8 cellular contexts compared by ENCODE assay signal in the genomic region with DNA sequence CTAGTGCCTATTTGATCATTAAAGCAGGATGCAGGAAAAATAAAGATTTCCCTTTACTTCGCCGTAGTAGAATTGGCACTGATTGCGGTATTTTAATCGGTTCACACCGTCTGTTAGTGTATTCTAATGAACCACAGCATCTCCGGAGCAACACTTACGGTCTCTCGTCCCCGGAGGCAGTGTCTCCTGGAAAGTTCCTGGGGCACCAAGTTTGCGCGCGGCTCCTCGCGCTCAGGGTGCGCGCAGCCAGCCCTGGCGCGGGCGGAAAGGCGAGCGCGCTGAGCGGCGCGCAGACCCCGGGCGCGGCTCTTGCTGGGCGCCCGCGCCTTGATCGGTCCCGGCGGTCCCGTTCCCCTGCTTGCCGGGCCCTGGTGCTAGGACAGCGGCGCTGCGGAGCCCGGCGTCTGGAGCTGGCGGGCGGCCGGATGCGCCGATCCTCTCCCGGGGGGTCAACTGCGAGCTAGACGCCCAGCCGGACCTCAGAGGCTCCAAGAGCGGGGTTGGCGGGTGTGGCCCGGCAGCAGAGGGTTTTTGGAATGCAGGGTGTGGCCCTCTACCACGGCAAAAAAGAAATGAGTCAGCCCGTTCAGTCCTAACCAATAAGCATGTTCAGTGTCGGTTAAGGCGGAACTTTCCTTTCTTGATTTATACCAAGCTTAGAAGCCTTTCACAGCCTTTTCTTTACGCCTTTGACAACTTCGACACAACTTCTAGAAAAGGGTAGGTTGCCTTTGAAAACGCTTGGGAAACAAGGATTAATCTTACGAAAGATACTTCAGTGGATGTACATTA.
DNase-seq lines count a peak whose midpoint lies in the region; ATAC-seq and TF ChIP-seq lines count a peak whose summit lies in the region.

No MANE protein-coding gene starts in this region.

- no peaks in the 10 kb centered on the region for H3K27me3 ChIP-seq in testis

- no peak for TF ChIP-seq CTCF in fibroblast of the aortic adventitia (IDR thresholded peaks at IDR 0.05; ENCODE audit: insufficient read depth, low read length)
- no peak for TF ChIP-seq CTCF in natural killer cell (IDR thresholded peaks at IDR 0.05)
- TF ChIP-seq CTCF in testis (IDR thresholded peaks at IDR 0.05): no peak

- peaks cover 6% of the 10 kb centered on the region for H3K4me1 ChIP-seq in testis

- DNase-seq in NCI-H1105 treated with DMSO at 0.1 percent for 48 hours (lab: John Stamatoyannopoulos, UW) (peak; percentile 3), NCI-H1105 (lab: John Stamatoyannopoulos, UW) (no peak), NCI-H226 (peak; percentile 95), fibroblast of the aortic adventitia (ENCODE audit: low read depth) (peak; percentile 84), natural killer cell (no peak), testis (peak; percentile 50)
- DNase-seq in activated T-helper 1 cell treated with anti-CD3 and anti-CD28 coated beads, Interleukin-12 subunit alpha, Interleukin-12 subunit beta, Interleukin-2, Interleukin-4 antibody, amounts not matched to agents 30 ng/mL and 10 ng/mL and 1 ng/mL, durations not matched to agents 14 hours and 24 hours and 36 hours (ENCODE audit: low spot score): peak; percentile 64

- H3K27me3 Mint-ChIP-seq in activated T-helper 1 cell treated with anti-CD3 and anti-CD28 coated beads, Interleukin-12 subunit alpha, Interleukin-12 subunit beta, Interleukin-2, Interleukin-4 antibody, amounts not matched to agents 30 ng/mL and 10 ng/mL and 1 ng/mL, durations not matched to agents 14 hours and 24 hours and 36 hours (ENCODE audit: insufficient read depth): no peaks in the 10 kb centered on the region
- H3K27me3 Mint-ChIP-seq in natural killer cell (ENCODE audit: low read depth in 2 of 2): no peaks in the 10 kb centered on the region

- peaks cover 9% of the 10 kb centered on the region for H3K36me3 Mint-ChIP-seq in activated T-helper 1 cell treated with anti-CD3 and anti-CD28 coated beads, Interleukin-12 subunit alpha, Interleukin-12 subunit beta, Interleukin-2, Interleukin-4 antibody, amounts not matched to agents 30 ng/mL and 10 ng/mL and 1 ng/mL, durations not matched to agents 14 hours and 24 hours and 36 hours (ENCODE audit: low read depth)
- H3K36me3 Mint-ChIP-seq in natural killer cell: no peaks in the 10 kb centered on the region

- H3K4me3 ChIP-seq in fibroblast of the aortic adventitia (ENCODE audit: low read depth, low read length) (peak overlapping the region; percentile 74), testis (peak overlapping the region; percentile 71 to 72)

- no peaks in the 10 kb centered on the region for H3K36me3 ChIP-seq in testis (ENCODE audit: low read depth, missing control alignments)

- H3K27ac ChIP-seq in testis: peak overlapping the region; percentile 68 to 75

- TF ChIP-seq POLR2A in testis (IDR thresholded peaks at IDR 0.05): no peak

- peak overlapping the region; percentile 92 for H3K4me3 Mint-ChIP-seq in activated T-helper 1 cell treated with anti-CD3 and anti-CD28 coated beads, Interleukin-12 subunit alpha, Interleukin-12 subunit beta, Interleukin-2, Interleukin-4 antibody, amounts not matched to agents 30 ng/mL and 10 ng/mL and 1 ng/mL, durations not matched to agents 14 hours and 24 hours and 36 hours
- peak overlapping the region; percentile 82 for H3K4me3 Mint-ChIP-seq in natural killer cell

- H3K9me3 ChIP-seq in testis: no peaks in the 10 kb centered on the region

- peak; percentile 81 for ATAC-seq in HG02623 (IDR thresholded peaks at IDR 0.05; ENCODE audit: unreplicated experiment)
- ATAC-seq in natural killer cell: peak; percentile 75 to 77 (median 76)

- WGBS in testis, 2 donors: 1 to 2% methylated on average over 19 to 52 of the region's 61 CpGs

- intact Hi-C loops in activated T-helper 1 cell treated with anti-CD3 and anti-CD28 coated beads, Interleukin-12 subunit alpha, Interleukin-12 subunit beta, Interleukin-2, Interleukin-4 antibody, amounts not matched to agents 30 ng/mL and 10 ng/mL and 1 ng/mL, durations not matched to agents 14 hours and 24 hours and 36 hours (cut with micrococcal nuclease): loop anchor here (1.0 to 5.0 kb wide), 7 partner anchors 21 to 218 kb away; no protein-coding TSS in a partner anchor
- intact Hi-C loops in natural killer cell (cut with micrococcal nuclease) (no loop called here), testis (cut with DNase I; ENCODE audit: low total_unique reads) (loop anchor here (10.0 kb wide), 1 partner anchor 207 kb away; a partner anchor contains a TSS)

- H3K9me3 Mint-ChIP-seq in activated T-helper 1 cell treated with anti-CD3 and anti-CD28 coated beads, Interleukin-12 subunit alpha, Interleukin-12 subunit beta, Interleukin-2, Interleukin-4 antibody, amounts not matched to agents 30 ng/mL and 10 ng/mL and 1 ng/mL, durations not matched to agents 14 hours and 24 hours and 36 hours: no peaks in the 10 kb centered on the region
- H3K9me3 Mint-ChIP-seq in natural killer cell: no peaks in the 10 kb centered on the region

- H3K4me1 Mint-ChIP-seq in activated T-helper 1 cell treated with anti-CD3 and anti-CD28 coated beads, Interleukin-12 subunit alpha, Interleukin-12 subunit beta, Interleukin-2, Interleukin-4 antibody, amounts not matched to agents 30 ng/mL and 10 ng/mL and 1 ng/mL, durations not matched to agents 14 hours and 24 hours and 36 hours (ENCODE audit: low read depth): peaks cover 74% of the 10 kb centered on the region
- H3K4me1 Mint-ChIP-seq in natural killer cell: peaks cover 24 to 49% of the 10 kb centered on the region in 2 donors

- H3K27ac Mint-ChIP-seq in activated T-helper 1 cell treated with anti-CD3 and anti-CD28 coated beads, Interleukin-12 subunit alpha, Interleukin-12 subunit beta, Interleukin-2, Interleukin-4 antibody, amounts not matched to agents 30 ng/mL and 10 ng/mL and 1 ng/mL, durations not matched to agents 14 hours and 24 hours and 36 hours: peak overlapping the region; percentile 85
- H3K27ac Mint-ChIP-seq in natural killer cell: peak overlapping the region in 1 of 2 donors; percentile 56

Comparison
In these comparisons a context has a peak if more than half of its experiments do, and no peak if none do; other contexts are left out.
1. DNase-seq: peak in NCI-H1105 treated with DMSO at 0.1 percent for 48 hours (single experiment), NCI-H226 (single experiment), activated T-helper 1 cell treated with anti-CD3 and anti-CD28 coated beads, Interleukin-12 subunit alpha, Interleukin-12 subunit beta, Interleukin-2, Interleukin-4 antibody, amounts not matched to agents 30 ng/mL and 10 ng/mL and 1 ng/mL, durations not matched to agents 14 hours and 24 hours and 36 hours (single experiment), fibroblast of the aortic adventitia (single experiment) and testis (single experiment); none in NCI-H1105 (single experiment) and natural killer cell (single experiment).